Comparison of ENCODE assay signal across 8 cellular contexts in genomic region chr15:51093488-51093864, GRCh38. TPM values are rescaled to one million over a fixed set of nuclear protein-coding genes. Genes with fewer than 3 reads are reported as not detected.
DNase-seq lines count a peak whose midpoint lies in the region; ATAC-seq and TF ChIP-seq lines count a peak whose summit lies in the region.

No MANE protein-coding gene starts in this region.

- POLR2A ChIA-PET in activated naive CD8-positive, alpha-beta T cell treated with anti-CD3 and anti-CD28 coated beads, Interleukin-2, amount 10 ng/mL, durations not matched to agents 7 days and 5 days (lab: Charles Lee), result no interaction called here

- no peak for ATAC-seq in activated naive CD8-positive, alpha-beta T cell treated with anti-CD3 and anti-CD28 coated beads, Interleukin-2, amount 10 ng/mL, durations not matched to agents 7 days and 5 days (ENCODE audit: low read depth)
- ATAC-seq in HG03439 (IDR thresholded peaks at IDR 0.05; ENCODE audit: unreplicated experiment), result no peak

- no peaks in the 10 kb centered on the region for H3K9me3 ChIP-seq in ES-I3 (ENCODE audit: control insufficient read depth, insufficient read depth, low read length)
- H3K9me3 ChIP-seq in hepatocyte (ENCODE audit: low read depth), result no peaks in the 10 kb centered on the region

- peaks cover 81% of the 10 kb centered on the region for H3K27me3 ChIP-seq in hepatocyte

- H3K4me3 Mint-ChIP-seq in activated naive CD8-positive, alpha-beta T cell treated with anti-CD3 and anti-CD28 coated beads, Interleukin-2, amount 10 ng/mL, durations not matched to agents 7 days and 5 days, result peak overlapping the region; percentile 65

- H3K4me3 ChIP-seq in hepatocyte (peak overlapping the region; percentile 82), retinal pigment epithelial cell (ENCODE audit: low read length) (peak overlapping the region; percentile 47)

- no peaks in the 10 kb centered on the region for H3K36me3 Mint-ChIP-seq in activated naive CD8-positive, alpha-beta T cell treated with anti-CD3 and anti-CD28 coated beads, Interleukin-2, amount 10 ng/mL, durations not matched to agents 7 days and 5 days

- peaks cover 9% of the 10 kb centered on the region for H3K4me1 Mint-ChIP-seq in activated naive CD8-positive, alpha-beta T cell treated with anti-CD3 and anti-CD28 coated beads, Interleukin-2, amount 10 ng/mL, durations not matched to agents 7 days and 5 days

- no peaks in the 10 kb centered on the region for H3K9me2 ChIP-seq in hepatocyte (replicated peaks; ENCODE audit: insufficient read depth)

- WGBS in hepatocyte (ENCODE audit: low lambda C conversion rate, missing lambda C conversion rate), result 29% methylated on average over 21 of the region's 21 CpGs

- no peak for DNase-seq in activated naive CD8-positive, alpha-beta T cell treated with anti-CD3 and anti-CD28 coated beads, Interleukin-2, amount 10 ng/mL, durations not matched to agents 7 days and 5 days
- DNase-seq in hepatocyte (ENCODE audit: low spot score), result no peak
- no peak for DNase-seq in retinal pigment epithelial cell (ENCODE audit: low read depth)
- DNase-seq in amniotic stem cell (lab: John Stamatoyannopoulos, UW), result no peak
- no peak for DNase-seq in NCI-H2227 (lab: John Stamatoyannopoulos, UW; ENCODE audit: unreplicated experiment)
- no peak for DNase-seq in SW 1271 (lab: John Stamatoyannopoulos, UW)

- no peak overlapping the region for H2AFZ ChIP-seq in hepatocyte

- H3K27ac ChIP-seq in hepatocyte, result no peak overlapping the region

- H3K4me1 ChIP-seq in ES-I3 (ENCODE audit: insufficient read depth, low read length) (no peaks in the 10 kb centered on the region; the same call in 1 of the 2 replicates), hepatocyte (ENCODE audit: insufficient read depth) (peaks cover 3% of the 10 kb centered on the region)

- H3K36me3 ChIP-seq in ES-I3 (ENCODE audit: insufficient read depth, low read length) (no peaks in the 10 kb centered on the region), hepatocyte (replicated peaks; ENCODE audit: insufficient read depth, low read depth) (no peaks in the 10 kb centered on the region)

- no peak overlapping the region for H3K27ac Mint-ChIP-seq in activated naive CD8-positive, alpha-beta T cell treated with anti-CD3 and anti-CD28 coated beads, Interleukin-2, amount 10 ng/mL, durations not matched to agents 7 days and 5 days

- peaks cover 93% of the 10 kb centered on the region for H3K27me3 Mint-ChIP-seq in activated naive CD8-positive, alpha-beta T cell treated with anti-CD3 and anti-CD28 coated beads, Interleukin-2, amount 10 ng/mL, durations not matched to agents 7 days and 5 days

- TF ChIP-seq CTCF in hepatocyte (IDR thresholded peaks at IDR 0.05; ENCODE audit: poor library complexity) (no peak), retinal pigment epithelial cell (conservative IDR thresholded peaks at IDR 0.05; ENCODE audit: low read depth, low read length) (no peak)

- H3K9me3 Mint-ChIP-seq in activated naive CD8-positive, alpha-beta T cell treated with anti-CD3 and anti-CD28 coated beads, Interleukin-2, amount 10 ng/mL, durations not matched to agents 7 days and 5 days, result no peaks in the 10 kb centered on the region

- no peaks in the 10 kb centered on the region for H4K20me1 ChIP-seq in hepatocyte (ENCODE audit: insufficient read depth, poor library complexity, severe bottlenecking)

- peak overlapping the region; percentile 63; the same call in 1 of the 2 replicates for H3K9ac ChIP-seq in ES-I3 (ENCODE audit: low read depth, low read length)

- no peaks in the 10 kb centered on the region for H3K79me2 ChIP-seq in hepatocyte

- peak overlapping the region; percentile 99 for H3K4me2 ChIP-seq in hepatocyte

RNA-seq across cellular contexts. Expression of gene TNFAIP8L3, which starts 1.2 kb away (rescaled TPM):
- total RNA-seq in activated naive CD8-positive, alpha-beta T cell treated with anti-CD3 and anti-CD28 coated beads, Interleukin-2, amount 10 ng/mL, durations not matched to agents 7 days and 5 days, result under 1 TPM; 0.17 to 0.20 TPM
- total RNA-seq in hepatocyte, result 1.7 and 2.4 TPM in 2 replicates
- polyA plus RNA-seq in hepatocyte, result 0.91 and 3.4 TPM in 2 replicates
